Comparison of ENCODE assay signal across 8 cellular contexts in the genomic region with DNA sequence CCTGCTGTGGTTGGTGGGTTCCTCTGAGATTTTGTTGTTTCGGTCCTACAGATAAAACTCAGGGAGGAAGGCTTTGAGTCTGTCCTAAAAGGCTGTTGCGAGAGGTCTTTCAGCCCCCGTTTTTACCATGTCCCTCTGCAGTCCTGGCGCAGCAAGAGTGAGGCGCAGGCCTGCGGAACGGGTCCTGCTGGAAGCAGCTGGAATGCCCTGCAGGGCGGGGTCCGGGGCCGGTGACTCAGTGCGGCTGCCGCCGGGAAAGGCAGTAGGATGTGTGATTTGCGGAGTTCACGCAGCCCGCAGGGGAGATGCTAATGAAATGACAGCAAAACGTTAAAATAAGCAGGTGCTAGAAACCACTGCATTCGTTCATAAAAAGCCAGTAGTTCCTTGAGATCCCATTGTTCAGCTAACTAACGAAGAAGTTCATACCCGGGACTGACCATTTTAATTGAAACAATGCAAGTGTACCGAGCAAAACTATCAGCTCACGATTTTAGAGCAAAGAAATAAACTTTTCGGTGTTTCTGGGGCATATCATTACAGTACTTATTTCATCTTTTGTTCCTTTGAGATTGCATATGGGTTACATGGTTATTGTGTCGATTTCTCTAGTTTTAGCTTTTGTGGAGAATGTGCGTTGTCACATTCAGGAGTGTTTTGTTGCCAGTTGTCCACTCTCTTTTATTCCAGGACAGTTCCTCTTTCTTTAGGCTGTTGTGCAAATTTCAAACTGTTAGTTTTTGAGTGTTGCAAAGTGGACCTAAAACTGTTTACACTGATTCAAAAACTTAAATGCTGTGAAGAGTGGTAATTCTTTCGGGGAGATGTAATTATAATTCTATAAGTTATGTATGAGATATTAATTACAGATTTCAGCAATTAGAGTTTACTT. TPM values are rescaled to one million over a fixed set of nuclear protein-coding genes. Genes with fewer than 3 reads are reported as not detected.
DNase-seq lines count a peak whose midpoint lies in the region; ATAC-seq and TF ChIP-seq lines count a peak whose summit lies in the region.

No MANE protein-coding gene starts in this region.

- H3K9me3 ChIP-seq in lung (ENCODE audit: control insufficient read depth in 2 of 2, insufficient read depth in 1 of 2, low read length in 1 of 2) = peaks cover 0 to under 1% of the 10 kb centered on the region in 2 donors

- TF ChIP-seq CTCF in lung (IDR thresholded peaks at IDR 0.05; ENCODE audit: control extremely low read depth, extremely low read depth) = no peak

- no peaks in the 10 kb centered on the region for H3K27me3 ChIP-seq in lung (ENCODE audit: control insufficient read depth, insufficient read depth)

- peak overlapping the region in 1 of 2 donors; percentile 28 for H3K27ac ChIP-seq in lung (ENCODE audit: low read depth in 1 of 2, low read length in 1 of 2)

- peaks cover 0 to 2% of the 10 kb centered on the region in 2 donors for H3K4me1 ChIP-seq in lung (ENCODE audit: control insufficient read depth in 2 of 2, insufficient read depth in 2 of 2, low read length in 2 of 2)

- DNase-seq in AML-193 (lab: John Stamatoyannopoulos, UW) (peak; percentile 69 to 74), NCI-H2227 treated with DMSO at 0.1 percent for 48 hours (lab: John Stamatoyannopoulos, UW) (peak; percentile 81), lung (ENCODE audit: low spot score) (peak; percentile 74)
- peak; percentile 20 for DNase-seq in effector CD4-positive, alpha-beta T cell
- DNase-seq in stimulated activated CD8-positive, alpha-beta memory T cell treated with anti-CD3 and anti-CD28 coated beads, Interleukin-4, amount 100 ng/mL, for 48 hours = peak; percentile 79

- peak overlapping the region; percentile 58 for H3K4me3 ChIP-seq in lung

- ATAC-seq in GM19023 (IDR thresholded peaks at IDR 0.05; ENCODE audit: unreplicated experiment) (peak; percentile 27), HG03175 (IDR thresholded peaks at IDR 0.05; ENCODE audit: unreplicated experiment) (peak; percentile 23), lung (ENCODE audit: insufficient read depth, low FRiP score) (peak; percentile 77)
- peak; percentile 23 to 25 for ATAC-seq in activated CD4-positive, CD25-positive, alpha-beta regulatory T cell treated with anti-CD3 and anti-CD28 coated beads, Interleukin-2, amount 50 U/mL, for 24 hours

- H3K36me3 ChIP-seq in lung (ENCODE audit: control insufficient read depth in 2 of 2, insufficient read depth in 2 of 2, low read length in 2 of 2) = no peaks in the 10 kb centered on the region

- 1 to 2% methylated on average over 26 of the region's 26 CpGs for WGBS in lung, 2 donors

RNA-seq across cellular contexts. Expression of a gene that starts 0.8 kb away (rescaled TPM):
- 10 to 100 TPM in 1 of 2 donors, 1 to 10 TPM in 1; 4.5 to 13.8 TPM for total RNA-seq in lung
- 1 to 10 TPM; 1.4 to 1.8 TPM for polyA plus RNA-seq in lung

Comparison
In these comparisons a context has a peak if more than half of its experiments do, and no peak if none do; other contexts are left out.
1. DNase-seq: peak in every context shown above with its lines; median percentile 81 in NCI-H2227 treated with DMSO at 0.1 percent for 48 hours; 79 in stimulated activated CD8-positive, alpha-beta memory T cell treated with anti-CD3 and anti-CD28 coated beads, Interleukin-4, amount 100 ng/mL, for 48 hours; 74 in lung; 72 in AML-193; 20 in effector CD4-positive, alpha-beta T cell.
2. ATAC-seq: peak in every context shown above with its lines; median percentile 77 in lung; 27 in GM19023; 24 in activated CD4-positive, CD25-positive, alpha-beta regulatory T cell treated with anti-CD3 and anti-CD28 coated beads, Interleukin-2, amount 50 U/mL, for 24 hours; 23 in HG03175.